ENCODE assay signal across 14 cellular contexts in the genomic region with DNA sequence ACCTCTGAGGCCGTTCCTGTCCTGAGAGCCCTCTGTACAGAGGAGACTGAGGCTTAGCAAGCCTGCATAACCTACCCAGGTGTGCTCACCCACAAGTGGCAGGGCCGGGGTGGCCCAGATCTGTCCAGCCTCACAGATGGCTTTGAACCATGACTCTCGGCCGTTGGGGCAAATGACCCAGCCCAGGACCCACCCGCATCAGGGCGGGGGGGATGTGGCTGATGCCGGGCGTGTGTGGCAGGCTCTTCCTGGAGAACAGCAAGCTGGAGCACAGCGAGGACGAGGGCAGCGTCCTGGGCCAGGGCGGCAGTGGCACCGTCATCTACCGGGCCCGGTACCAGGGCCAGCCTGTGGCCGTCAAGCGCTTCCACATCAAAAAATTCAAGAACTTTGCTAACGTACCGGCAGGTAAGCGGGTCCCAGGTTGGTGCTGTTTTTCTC.
"Had no signal": no experiment of that assay in that cellular context is flagged by ENCODE, and none has a peak within 500 bp of the region (broad histone marks: within the 10 kb centered on the region; RNA-seq: fewer than 3 reads in every experiment).

No MANE protein-coding gene starts in this region.

- H3K9me3 ChIP-seq: heart right ventricle, lower lobe of right lung, psoas muscle had no signal

- H3K4me1 ChIP-seq: lower lobe of right lung, psoas muscle had no signal

- H3K4me3 ChIP-seq: cardiac muscle cell, heart right ventricle, lower lobe of right lung, psoas muscle, SK-N-MC had no signal

- ATAC-seq: naive thymus-derived CD4-positive, alpha-beta T cell; psoas muscle; sciatic nerve; WTC11 had no signal

- DNase-seq: activated CD4-positive, alpha-beta T cell treated with anti-CD3 and anti-CD28 coated beads for 48 hours; activated naive CD4-positive, alpha-beta T cell treated with Interleukin-2 at 50 U/mL for 16 hours; effector CD4-positive, alpha-beta T cell; kidney; lower lobe of right lung; naive thymus-derived CD4-positive, alpha-beta T cell; psoas muscle; stimulated activated CD4-positive, alpha-beta T cell treated with anti-CD3 and anti-CD28 coated beads, Interleukin-12 subunit alpha, Interleukin-12 subunit beta, amount 100 ng/mL, for 4 hours; stimulated activated naive CD4-positive, alpha-beta T cell had no signal

- H3K27ac ChIP-seq: cardiac muscle cell, heart right ventricle, lower lobe of right lung, psoas muscle, SK-N-MC had no signal

- H3K36me3 ChIP-seq: cardiac muscle cell had no signal

- H3K27me3 ChIP-seq: cardiac muscle cell, heart right ventricle had no signal
